In genomic region chr11:58165504-58166106, GRCh38 we compare ENCODE assay signal across 1 cellular context.
TF ChIP-seq lines count a peak whose summit lies in the region.

No MANE protein-coding gene starts in this region.

TF ChIP-seq in HepG2, 621 proteins besides CTCF, POLR2A, EP300 and RAD21 (continued from another document and continues in another):
- 0 out of 2 replicates have a peak, but pooled peaks have one; percentile 52 for TF ChIP-seq ETV6 (CRISPR knock-in tag; conservative IDR thresholded peaks at IDR 0.05)
- peak; percentile 54 for TF ChIP-seq GATAD1 (CRISPR knock-in tag; IDR thresholded peaks at IDR 0.05)
- 0 out of 2 replicates have a peak, but pooled peaks have one; percentile 41 for TF ChIP-seq RFXAP (CRISPR knock-in tag; IDR thresholded peaks at IDR 0.05; ENCODE audit: borderline replicate concordance)
- TF ChIP-seq CHD4 (IDR thresholded peaks at IDR 0.05; ENCODE audit: borderline replicate concordance, low read length): peak; percentile 81; the same call in 1 of the 2 replicates
- TF ChIP-seq CEBPB (IDR thresholded peaks at IDR 0.05; ENCODE audit: borderline replicate concordance, low read depth, low read length): peak; percentile 72
- peak; percentile 70 for TF ChIP-seq DPF2 (CRISPR knock-in tag; IDR thresholded peaks at IDR 0.05; ENCODE audit: borderline replicate concordance, low read depth)
- peak; percentile 70; the same call in 1 of the 2 replicates for TF ChIP-seq ZNF580 (CRISPR knock-in tag; IDR thresholded peaks at IDR 0.05; ENCODE audit: borderline replicate concordance, low read depth)
- 0 out of 2 replicates have a peak, but pooled peaks have one; percentile 34 for TF ChIP-seq POLR2G (IDR thresholded peaks at IDR 0.05; ENCODE audit: low read depth, low read length)
- no peak for TF ChIP-seq ZNF589 (CRISPR knock-in tag; conservative IDR thresholded peaks at IDR 0.05)
- TF ChIP-seq CREB1 (IDR thresholded peaks at IDR 0.05): no peak
- TF ChIP-seq CREB1 (CRISPR knock-in tag; IDR thresholded peaks at IDR 0.05): peak; percentile 74
- no peak for TF ChIP-seq SMARCC2 (IDR thresholded peaks at IDR 0.05)
- TF ChIP-seq ARID3A (IDR thresholded peaks at IDR 0.05; ENCODE audit: low read depth, low read length): peak; percentile 44; the same call in 1 of the 2 replicates
- peak; percentile 61; the same call in 1 of the 2 replicates for TF ChIP-seq CBFB (CRISPR knock-in tag; IDR thresholded peaks at IDR 0.05)
- peak; percentile 100 for TF ChIP-seq PITX1 (CRISPR knock-in tag; IDR thresholded peaks at IDR 0.05)
- peak; percentile 93 for TF ChIP-seq HNF4G (IDR thresholded peaks at IDR 0.05; ENCODE audit: borderline replicate concordance, low read depth, low read length)
- TF ChIP-seq HNF4G (CRISPR knock-in tag; IDR thresholded peaks at IDR 0.05; ENCODE audit: borderline replicate concordance, low read depth): peak; percentile 89; the same call in 1 of the 2 replicates
- peak; percentile 39; the same call in 1 of the 2 replicates for TF ChIP-seq MEF2D (CRISPR knock-in tag; IDR thresholded peaks at IDR 0.05)
- peak; percentile 81; the same call in 1 of the 2 replicates for TF ChIP-seq RERE (CRISPR knock-in tag; IDR thresholded peaks at IDR 0.05; ENCODE audit: low read depth)
- no peak for TF ChIP-seq DMAP1 (CRISPR knock-in tag; IDR thresholded peaks at IDR 0.05)
- peak; percentile 87 for TF ChIP-seq NFKBIZ (CRISPR knock-in tag; IDR thresholded peaks at IDR 0.05)
- TF ChIP-seq GLI4 (CRISPR knock-in tag; IDR thresholded peaks at IDR 0.05; ENCODE audit: borderline replicate concordance): no peak
- TF ChIP-seq ZBTB14 (CRISPR knock-in tag; IDR thresholded peaks at IDR 0.05): no peak
- TF ChIP-seq ADNP (CRISPR knock-in tag; IDR thresholded peaks at IDR 0.05): no peak
- 0 out of 2 replicates have a peak, but pooled peaks have one; percentile 23 for TF ChIP-seq HOXA9 (CRISPR knock-in tag; IDR thresholded peaks at IDR 0.05; ENCODE audit: borderline replicate concordance)
- peak; percentile 45; the same call in 1 of the 2 replicates for TF ChIP-seq HOXA3 (CRISPR knock-in tag; IDR thresholded peaks at IDR 0.05)
- peak; percentile 92 for TF ChIP-seq ZNF503 (CRISPR knock-in tag; IDR thresholded peaks at IDR 0.05)
- TF ChIP-seq ZNF816 (CRISPR knock-in tag; IDR thresholded peaks at IDR 0.05; ENCODE audit: borderline replicate concordance): no peak
- peak; percentile 56 for TF ChIP-seq ZBTB2 (CRISPR knock-in tag; IDR thresholded peaks at IDR 0.05; ENCODE audit: low read depth)
- peak; percentile 59 for TF ChIP-seq ZNF574 (CRISPR knock-in tag; IDR thresholded peaks at IDR 0.05)
- no peak; the same call in 1 of the 2 replicates for TF ChIP-seq KLF11 (CRISPR knock-in tag; IDR thresholded peaks at IDR 0.05)
- no peak for TF ChIP-seq EEA1 (CRISPR knock-in tag; IDR thresholded peaks at IDR 0.05; ENCODE audit: borderline replicate concordance)
- peak; percentile 80 for TF ChIP-seq TEAD3 (CRISPR knock-in tag; optimal IDR thresholded peaks at IDR 0.05; ENCODE audit: borderline replicate concordance)
- peak in 1 of 2 experiments; percentile 87; a peak in 2 of 4 replicates for TF ChIP-seq KLF16 (CRISPR knock-in tag; IDR thresholded peaks at IDR 0.05)
- no peak for TF ChIP-seq LCORL (IDR thresholded peaks at IDR 0.05)
- peak; percentile 91 for TF ChIP-seq LCORL (CRISPR knock-in tag; IDR thresholded peaks at IDR 0.05)
- 0 out of 2 replicates have a peak, but pooled peaks have one; percentile 39 for TF ChIP-seq ZNF761 (CRISPR knock-in tag; conservative IDR thresholded peaks at IDR 0.05)
- TF ChIP-seq FOXA3 (CRISPR knock-in tag; IDR thresholded peaks at IDR 0.05): peak; percentile 87
- TF ChIP-seq ZSCAN9 (CRISPR knock-in tag; IDR thresholded peaks at IDR 0.05; ENCODE audit: borderline replicate concordance): peak; percentile 52; the same call in 1 of the 2 replicates
- peak; percentile 66; the same call in 1 of the 2 replicates for TF ChIP-seq E2F1 (CRISPR knock-in tag; IDR thresholded peaks at IDR 0.05)
- TF ChIP-seq NCOA2 (CRISPR knock-in tag; IDR thresholded peaks at IDR 0.05): peak; percentile 100
- peak; percentile 51; the same call in 1 of the 2 replicates for TF ChIP-seq ZNF264 (CRISPR knock-in tag; IDR thresholded peaks at IDR 0.05)
- TF ChIP-seq HOXA5 (CRISPR knock-in tag; IDR thresholded peaks at IDR 0.05): peak; percentile 83; the same call in 1 of the 2 replicates
- TF ChIP-seq ATF4 (CRISPR knock-in tag; IDR thresholded peaks at IDR 0.05): peak in 1 of 2 experiments; percentile 73; a peak in 1 of 4 replicates
- peak; percentile 84 for TF ChIP-seq BCL6 (CRISPR knock-in tag; IDR thresholded peaks at IDR 0.05)
- peak; percentile 94 for TF ChIP-seq CREM (IDR thresholded peaks at IDR 0.05)
- TF ChIP-seq CREM (CRISPR knock-in tag; IDR thresholded peaks at IDR 0.05): no peak
- TF ChIP-seq TBX3 (IDR thresholded peaks at IDR 0.05; ENCODE audit: borderline replicate concordance): peak; percentile 52; the same call in 1 of the 2 replicates
- peak; percentile 46; the same call in 1 of the 2 replicates for TF ChIP-seq ZNF747 (CRISPR knock-in tag; IDR thresholded peaks at IDR 0.05; ENCODE audit: borderline replicate concordance)
